In the genomic region with DNA sequence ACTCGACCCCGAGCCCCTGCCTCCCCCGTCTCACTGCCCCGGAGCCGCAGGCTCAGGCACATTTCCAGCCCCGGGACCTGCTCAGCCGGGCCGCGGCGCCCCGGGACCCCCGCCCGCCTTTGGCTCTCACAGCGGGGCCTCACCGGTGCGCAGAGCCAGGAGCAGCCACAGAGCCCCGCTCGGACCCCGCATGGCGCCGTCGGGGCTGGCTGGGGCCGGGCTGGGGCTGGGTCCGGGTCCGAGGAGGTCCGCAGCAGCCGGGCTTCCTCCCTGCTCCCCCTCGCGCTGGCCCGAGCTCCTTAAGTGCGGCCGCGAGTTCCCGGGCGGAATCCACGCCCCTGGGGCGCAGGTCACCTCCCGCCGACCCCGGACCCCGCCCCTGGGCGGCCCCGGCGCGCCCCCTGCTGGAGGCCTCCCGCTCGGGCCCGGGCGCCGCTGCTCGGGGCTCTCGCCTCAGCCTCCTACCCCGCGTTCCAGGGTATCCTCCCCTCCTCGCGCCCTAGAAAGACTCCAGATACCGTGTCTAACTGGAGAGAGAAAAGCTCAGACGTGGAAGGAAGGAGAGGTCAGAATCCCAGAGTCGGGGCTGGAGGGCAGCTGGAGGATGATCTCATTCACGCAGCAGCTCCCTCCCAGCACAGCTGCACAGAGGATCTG, we compare ENCODE assay signal across 1 cellular context.
TF ChIP-seq lines count a peak whose summit lies in the region.

TSS of gene MELTF (minus strand) at position 307 of the 657 bp plus-strand sequence. CDS start at position 192, 115 bp downstream.

TF ChIP-seq in K562, 482 proteins besides CTCF, POLR2A, EP300 and RAD21 (continued from another document and continues in another):
- TF ChIP-seq PRDM10 (IDR thresholded peaks at IDR 0.05; ENCODE audit: partially characterized antibody) (no peak), RREB1 (CRISPR knock-in tag; IDR thresholded peaks at IDR 0.05) (no peak), XRCC3 (IDR thresholded peaks at IDR 0.05) (no peak), CHD7 (IDR thresholded peaks at IDR 0.05; ENCODE audit: low read depth, low read length) (no peak), ZNF79 (CRISPR knock-in tag; IDR thresholded peaks at IDR 0.05; ENCODE audit: low read depth) (no peak), HBP1 (CRISPR knock-in tag; IDR thresholded peaks at IDR 0.05) (no peak), ZNF354B (CRISPR knock-in tag; IDR thresholded peaks at IDR 0.05) (no peak), SRF (CRISPR knock-in tag; IDR thresholded peaks at IDR 0.05) (0 out of 4 replicates have a peak, but pooled peaks of 1 of the 2 experiments have one; percentile 35), ZNF253 (CRISPR knock-in tag; conservative IDR thresholded peaks at IDR 0.05) (no peak), RHOXF2B (CRISPR knock-in tag; conservative IDR thresholded peaks at IDR 0.05) (no peak), TEAD1 (CRISPR knock-in tag; IDR thresholded peaks at IDR 0.05) (0 out of 4 replicates have a peak, but pooled peaks of 1 of the 2 experiments have one; percentile 48), PRMT5 (CRISPR knock-in tag; IDR thresholded peaks at IDR 0.05) (no peak), POLR3A (IDR thresholded peaks at IDR 0.05; ENCODE audit: borderline replicate concordance, extremely low read depth, insufficient read depth, insufficient read length) (no peak), ZNF668 (CRISPR knock-in tag; IDR thresholded peaks at IDR 0.05) (no peak), ZNF639 (CRISPR knock-in tag; conservative IDR thresholded peaks at IDR 0.05 in 1 of 2, IDR thresholded peaks at IDR 0.05 in 1 of 2) (no peak)
- TF ChIP-seq, protein P1, sequence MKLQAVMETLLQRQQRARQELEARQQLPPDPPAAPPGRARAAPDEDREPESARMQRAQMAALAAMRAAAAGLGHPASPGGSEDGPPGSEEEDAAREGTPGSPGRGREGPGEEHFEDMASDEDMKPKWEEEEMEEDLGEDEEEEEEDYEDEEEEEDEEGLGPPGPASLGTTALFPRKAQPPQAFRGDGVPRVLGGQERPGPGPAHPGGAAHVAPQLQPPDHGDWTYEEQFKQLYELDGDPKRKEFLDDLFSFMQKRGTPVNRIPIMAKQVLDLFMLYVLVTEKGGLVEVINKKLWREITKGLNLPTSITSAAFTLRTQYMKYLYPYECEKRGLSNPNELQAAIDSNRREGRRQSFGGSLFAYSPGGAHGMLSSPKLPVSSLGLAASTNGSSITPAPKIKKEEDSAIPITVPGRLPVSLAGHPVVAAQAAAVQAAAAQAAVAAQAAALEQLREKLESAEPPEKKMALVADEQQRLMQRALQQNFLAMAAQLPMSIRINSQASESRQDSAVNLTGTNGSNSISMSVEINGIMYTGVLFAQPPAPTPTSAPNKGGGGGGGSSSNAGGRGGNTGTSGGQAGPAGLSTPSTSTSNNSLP (IDR thresholded peaks at IDR 0.05; ENCODE audit: borderline replicate concordance, low read depth, low read length), result no peak
- TF ChIP-seq, protein P2, sequence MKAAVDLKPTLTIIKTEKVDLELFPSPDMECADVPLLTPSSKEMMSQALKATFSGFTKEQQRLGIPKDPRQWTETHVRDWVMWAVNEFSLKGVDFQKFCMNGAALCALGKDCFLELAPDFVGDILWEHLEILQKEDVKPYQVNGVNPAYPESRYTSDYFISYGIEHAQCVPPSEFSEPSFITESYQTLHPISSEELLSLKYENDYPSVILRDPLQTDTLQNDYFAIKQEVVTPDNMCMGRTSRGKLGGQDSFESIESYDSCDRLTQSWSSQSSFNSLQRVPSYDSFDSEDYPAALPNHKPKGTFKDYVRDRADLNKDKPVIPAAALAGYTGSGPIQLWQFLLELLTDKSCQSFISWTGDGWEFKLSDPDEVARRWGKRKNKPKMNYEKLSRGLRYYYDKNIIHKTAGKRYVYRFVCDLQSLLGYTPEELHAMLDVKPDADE (conservative IDR thresholded peaks at IDR 0.05; ENCODE audit: control insufficient read depth, low read depth, low read length), result no peak; the same call in 1 of the 2 replicates
